ENCODE assay signal across 11 cellular contexts in the genomic region with DNA sequence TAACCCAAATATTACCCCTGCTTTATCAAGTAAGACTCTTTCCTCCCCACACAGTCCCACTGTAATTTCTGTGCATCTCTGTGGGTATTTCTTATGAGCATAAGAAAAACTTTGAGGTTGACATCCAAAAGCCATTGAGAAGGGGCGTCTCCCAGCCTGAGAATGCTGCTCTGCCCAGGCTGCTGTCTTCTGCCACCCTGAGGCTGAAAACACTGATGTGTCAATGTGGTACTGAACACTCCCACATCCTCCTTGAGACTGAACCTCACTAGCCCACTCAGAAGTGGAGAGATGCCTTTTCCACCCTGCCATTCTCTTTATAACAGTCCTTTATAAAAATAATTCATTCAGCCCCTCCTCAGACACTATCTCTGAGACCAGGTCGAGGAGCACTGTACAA.
DNase-seq lines count a peak whose midpoint lies in the region; ATAC-seq lines count a peak whose summit lies in the region.
"Had no signal": no experiment of that assay in that cellular context is flagged by ENCODE, and none has a peak within 500 bp of the region (broad histone marks: within the 10 kb centered on the region; RNA-seq: fewer than 3 reads in every experiment).

No MANE protein-coding gene starts in this region.

- no peaks in the 10 kb centered on the region for H3K9me3 Mint-ChIP-seq in activated naive CD8-positive, alpha-beta T cell treated with anti-CD3 and anti-CD28 coated beads, Interleukin-2, amount 10 ng/mL, durations not matched to agents 7 days and 5 days
- H3K9me3 Mint-ChIP-seq in activated naive CD8-positive, alpha-beta T cell treated with anti-CD3 and anti-CD28 coated beads for 36 hours, result peaks cover 5% of the 10 kb centered on the region
- peaks cover 5% of the 10 kb centered on the region for H3K9me3 Mint-ChIP-seq in activated CD4-positive, alpha-beta memory T cell treated with anti-CD3 and anti-CD28 coated beads for 36 hours
- H3K9me3 Mint-ChIP-seq in stimulated activated memory B cell treated with anti-CD40 and anti-IgM and Interleukin-4, amounts not matched to agents 10 μg/mL and 1 μg/mL and 100 μg/mL, for 72 hours, result no peaks in the 10 kb centered on the region

- peaks cover 2% of the 10 kb centered on the region for H3K36me3 Mint-ChIP-seq in activated naive CD8-positive, alpha-beta T cell treated with anti-CD3 and anti-CD28 coated beads, Interleukin-2, amount 10 ng/mL, durations not matched to agents 7 days and 5 days
- H3K36me3 Mint-ChIP-seq in activated naive CD8-positive, alpha-beta T cell treated with anti-CD3 and anti-CD28 coated beads for 36 hours, result no peaks in the 10 kb centered on the region
- peaks cover 2% of the 10 kb centered on the region for H3K36me3 Mint-ChIP-seq in activated CD4-positive, alpha-beta memory T cell treated with anti-CD3 and anti-CD28 coated beads for 36 hours
- no peaks in the 10 kb centered on the region for H3K36me3 Mint-ChIP-seq in stimulated activated memory B cell treated with anti-CD40 and anti-IgM and Interleukin-4, amounts not matched to agents 10 μg/mL and 1 μg/mL and 100 μg/mL, for 72 hours

- no peak for DNase-seq in activated naive CD8-positive, alpha-beta T cell treated with anti-CD3 and anti-CD28 coated beads, Interleukin-2, amount 10 ng/mL, durations not matched to agents 7 days and 5 days
- DNase-seq in activated naive CD8-positive, alpha-beta T cell treated with anti-CD3 and anti-CD28 coated beads for 36 hours, result no peak
- DNase-seq in activated CD4-positive, alpha-beta memory T cell treated with anti-CD3 and anti-CD28 coated beads for 36 hours, result peak; percentile 67
- no peak for DNase-seq in SKM-1 (lab: John Stamatoyannopoulos, UW; ENCODE audit: unreplicated experiment)
- DNase-seq: gastrocnemius medialis, left ventricle myocardium inferior, NCI-H1436, posterior cingulate gyrus had no signal

- no peak overlapping the region for H3K4me3 Mint-ChIP-seq in activated naive CD8-positive, alpha-beta T cell treated with anti-CD3 and anti-CD28 coated beads, Interleukin-2, amount 10 ng/mL, durations not matched to agents 7 days and 5 days
- no peak overlapping the region for H3K4me3 Mint-ChIP-seq in activated naive CD8-positive, alpha-beta T cell treated with anti-CD3 and anti-CD28 coated beads for 36 hours
- no peak overlapping the region for H3K4me3 Mint-ChIP-seq in activated CD4-positive, alpha-beta memory T cell treated with anti-CD3 and anti-CD28 coated beads for 36 hours
- no peak overlapping the region for H3K4me3 Mint-ChIP-seq in stimulated activated memory B cell treated with anti-CD40 and anti-IgM and Interleukin-4, amounts not matched to agents 10 μg/mL and 1 μg/mL and 100 μg/mL, for 72 hours

- H3K4me1 Mint-ChIP-seq in activated naive CD8-positive, alpha-beta T cell treated with anti-CD3 and anti-CD28 coated beads, Interleukin-2, amount 10 ng/mL, durations not matched to agents 7 days and 5 days, result peaks cover 9% of the 10 kb centered on the region
- peaks cover 4% of the 10 kb centered on the region for H3K4me1 Mint-ChIP-seq in activated naive CD8-positive, alpha-beta T cell treated with anti-CD3 and anti-CD28 coated beads for 36 hours
- H3K4me1 Mint-ChIP-seq in activated CD4-positive, alpha-beta memory T cell treated with anti-CD3 and anti-CD28 coated beads for 36 hours (ENCODE audit: low read depth), result peaks cover 30% of the 10 kb centered on the region
- peaks cover 11% of the 10 kb centered on the region for H3K4me1 Mint-ChIP-seq in stimulated activated memory B cell treated with anti-CD40 and anti-IgM and Interleukin-4, amounts not matched to agents 10 μg/mL and 1 μg/mL and 100 μg/mL, for 72 hours

- peak; percentile 45 for ATAC-seq in activated naive CD8-positive, alpha-beta T cell treated with anti-CD3 and anti-CD28 coated beads, Interleukin-2, amount 10 ng/mL, durations not matched to agents 7 days and 5 days (ENCODE audit: low read depth)
- peak; percentile 61 for ATAC-seq in GM18909 (IDR thresholded peaks at IDR 0.05; ENCODE audit: poor library complexity, unreplicated experiment)
- peak; percentile 60 for ATAC-seq in stimulated activated memory B cell treated with anti-CD40 and anti-IgM and Interleukin-4, amounts not matched to agents 10 μg/mL and 1 μg/mL and 100 μg/mL, for 72 hours
- no peak for ATAC-seq in HG02623 (IDR thresholded peaks at IDR 0.05; ENCODE audit: unreplicated experiment)
- ATAC-seq: gastrocnemius medialis had no signal

- CTCF ChIA-PET in activated CD4-positive, alpha-beta memory T cell treated with anti-CD3 and anti-CD28 coated beads for 36 hours (lab: Charles Lee), result interaction anchor here (1.5 kb wide), 1 partner anchor 47 kb away, joined by 5 read pairs; no protein-coding TSS in a partner anchor

- H3K27me3 Mint-ChIP-seq in activated naive CD8-positive, alpha-beta T cell treated with anti-CD3 and anti-CD28 coated beads, Interleukin-2, amount 10 ng/mL, durations not matched to agents 7 days and 5 days, result peaks cover 13% of the 10 kb centered on the region
- peaks cover 9% of the 10 kb centered on the region for H3K27me3 Mint-ChIP-seq in activated naive CD8-positive, alpha-beta T cell treated with anti-CD3 and anti-CD28 coated beads for 36 hours
- peaks cover 2% of the 10 kb centered on the region for H3K27me3 Mint-ChIP-seq in activated CD4-positive, alpha-beta memory T cell treated with anti-CD3 and anti-CD28 coated beads for 36 hours
- H3K27me3 Mint-ChIP-seq in stimulated activated memory B cell treated with anti-CD40 and anti-IgM and Interleukin-4, amounts not matched to agents 10 μg/mL and 1 μg/mL and 100 μg/mL, for 72 hours, result peaks cover 10% of the 10 kb centered on the region

- intact Hi-C loops in activated CD4-positive, alpha-beta memory T cell treated with anti-CD3 and anti-CD28 coated beads for 36 hours (cut with micrococcal nuclease), result loop anchor here (2.0 to 5.0 kb wide), 3 partner anchors 24 to 142 kb away; no protein-coding TSS in a partner anchor

- POLR2A ChIA-PET in activated naive CD8-positive, alpha-beta T cell treated with anti-CD3 and anti-CD28 coated beads, Interleukin-2, amount 10 ng/mL, durations not matched to agents 7 days and 5 days (lab: Charles Lee), result no interaction called here
- POLR2A ChIA-PET in activated CD4-positive, alpha-beta memory T cell treated with anti-CD3 and anti-CD28 coated beads for 36 hours (lab: Charles Lee), result no interaction called here

- H3K27ac Mint-ChIP-seq in activated naive CD8-positive, alpha-beta T cell treated with anti-CD3 and anti-CD28 coated beads, Interleukin-2, amount 10 ng/mL, durations not matched to agents 7 days and 5 days, result no peak overlapping the region
- H3K27ac Mint-ChIP-seq in activated naive CD8-positive, alpha-beta T cell treated with anti-CD3 and anti-CD28 coated beads for 36 hours, result no peak overlapping the region
- H3K27ac Mint-ChIP-seq in activated CD4-positive, alpha-beta memory T cell treated with anti-CD3 and anti-CD28 coated beads for 36 hours, result no peak overlapping the region
- H3K27ac Mint-ChIP-seq in stimulated activated memory B cell treated with anti-CD40 and anti-IgM and Interleukin-4, amounts not matched to agents 10 μg/mL and 1 μg/mL and 100 μg/mL, for 72 hours, result no peak overlapping the region
